11 cellular contexts compared by ENCODE assay signal in genomic region chr22:42282252-42282942, GRCh38. TPM values are rescaled to one million over a fixed set of nuclear protein-coding genes. Genes with fewer than 3 reads are reported as not detected.
DNase-seq lines count a peak whose midpoint lies in the region; ATAC-seq and TF ChIP-seq lines count a peak whose summit lies in the region.
"Had no signal": no experiment of that assay in that cellular context is flagged by ENCODE, and none has a peak within 500 bp of the region (broad histone marks: within the 10 kb centered on the region; RNA-seq: fewer than 3 reads in every experiment).

No MANE protein-coding gene starts in this region.

- intact Hi-C loops in right lobe of liver (cut with DNase I) (no loop called here), stomach (cut with DNase I; ENCODE audit: low total_unique reads) (no loop called here)

- peak overlapping the region; percentile 68 for H3K4me3 Mint-ChIP-seq in activated T-cell treated with anti-CD3 and anti-CD28 coated beads, Interleukin-2, amount 50 U/mL, for 4 hours
- H3K4me3 Mint-ChIP-seq in stimulated activated effector memory CD8-positive, alpha-beta T cell treated with anti-CD3 and anti-CD28 coated beads, Interleukin-12 subunit alpha, Interleukin-12 subunit beta, amount 100 ng/mL, for 72 hours, result peak overlapping the region; percentile 61
- H3K4me3 Mint-ChIP-seq: activated CD8-positive, alpha-beta T cell treated with anti-CD3 and anti-CD28 coated beads, Interleukin-2, amount 10 ng/mL, durations not matched to agents 7 days and 5 days had no signal

- H3K27ac Mint-ChIP-seq in stimulated activated effector memory CD8-positive, alpha-beta T cell treated with anti-CD3 and anti-CD28 coated beads, Interleukin-12 subunit alpha, Interleukin-12 subunit beta, amount 100 ng/mL, for 72 hours, result no peak overlapping the region
- H3K27ac Mint-ChIP-seq: activated CD8-positive, alpha-beta T cell treated with anti-CD3 and anti-CD28 coated beads, Interleukin-2, amount 10 ng/mL, durations not matched to agents 7 days and 5 days had no signal

- H3K27ac ChIP-seq in right lobe of liver (peak overlapping the region in 1 of 3 donors; percentile 29), stomach (no peak overlapping the region)

- no peak for TF ChIP-seq POLR2A in right lobe of liver (IDR thresholded peaks at IDR 0.05)
- TF ChIP-seq POLR2A in stomach (IDR thresholded peaks at IDR 0.05), result no peak

- TF ChIP-seq CTCF in right lobe of liver (IDR thresholded peaks at IDR 0.05) (no peak), stomach (IDR thresholded peaks at IDR 0.05) (no peak)

- ATAC-seq in activated T-cell treated with anti-CD3 and anti-CD28 coated beads, Interleukin-2, amount 50 U/mL, for 4 hours, result no peak
- ATAC-seq in right lobe of liver (peak; percentile 95 to 97 (median 96)), GM18909 (IDR thresholded peaks at IDR 0.05; ENCODE audit: poor library complexity, unreplicated experiment) (no peak)
- ATAC-seq in stimulated activated effector memory CD8-positive, alpha-beta T cell treated with anti-CD3 and anti-CD28 coated beads, Interleukin-12 subunit alpha, Interleukin-12 subunit beta, amount 100 ng/mL, for 72 hours, result no peak

- H3K4me3 ChIP-seq in right lobe of liver, result peak overlapping the region in 1 of 3 donors; percentile 13
- peak overlapping the region in 1 of 4 donors; percentile 48 for H3K4me3 ChIP-seq in stomach

- H3K36me3 Mint-ChIP-seq in activated T-cell treated with anti-CD3 and anti-CD28 coated beads, Interleukin-2, amount 50 U/mL, for 4 hours (ENCODE audit: insufficient read depth), result no peaks in the 10 kb centered on the region
- no peaks in the 10 kb centered on the region for H3K36me3 Mint-ChIP-seq in stimulated activated effector memory CD8-positive, alpha-beta T cell treated with anti-CD3 and anti-CD28 coated beads, Interleukin-12 subunit alpha, Interleukin-12 subunit beta, amount 100 ng/mL, for 72 hours

- 12% methylated on average over 5 of the region's 22 CpGs for WGBS in right lobe of liver (ENCODE audit: insufficient coverage, low coverage, low lambda C conversion rate, missing lambda C conversion rate)
- 66 to 80% (median 76%) methylated on average over 21 to 22 of the region's 22 CpGs for WGBS in stomach, 5 donors

- no peaks in the 10 kb centered on the region for H3K9me3 Mint-ChIP-seq in activated T-cell treated with anti-CD3 and anti-CD28 coated beads, Interleukin-2, amount 50 U/mL, for 4 hours
- no peaks in the 10 kb centered on the region for H3K9me3 Mint-ChIP-seq in stimulated activated effector memory CD8-positive, alpha-beta T cell treated with anti-CD3 and anti-CD28 coated beads, Interleukin-12 subunit alpha, Interleukin-12 subunit beta, amount 100 ng/mL, for 72 hours

- H3K9me3 ChIP-seq in right lobe of liver, result no peaks in the 10 kb centered on the region
- no peaks in the 10 kb centered on the region for H3K9me3 ChIP-seq in stomach

- peak; percentile 14 for DNase-seq in activated T-cell treated with anti-CD3 and anti-CD28 coated beads, Interleukin-2, amount 50 U/mL, for 1 hour
- DNase-seq in activated T-cell treated with anti-CD3 and anti-CD28 coated beads, Interleukin-2, amount 50 U/mL, for 48 hours, result no peak
- DNase-seq in activated T-cell treated with anti-CD3 and anti-CD28 coated beads, Interleukin-2, amount 50 U/mL, for 4 hours, result no peak
- DNase-seq in right lobe of liver (peak; percentile 72 to 86 (median 85)), stomach (no peak)
- DNase-seq in stimulated activated effector memory CD8-positive, alpha-beta T cell treated with anti-CD3 and anti-CD28 coated beads, Interleukin-12 subunit alpha, Interleukin-12 subunit beta, amount 100 ng/mL, for 72 hours (ENCODE audit: low spot score in 2 of 2), result no peak
- no peak for DNase-seq in activated effector memory CD4-positive, alpha-beta T cell treated with anti-CD3 and anti-CD28 coated beads, Interleukin-2, amount 50 U/mL, for 16 hours
- DNase-seq: activated CD8-positive, alpha-beta T cell treated with anti-CD3 and anti-CD28 coated beads, Interleukin-2, amount 10 ng/mL, durations not matched to agents 7 days and 5 days; NCI-H1436; stimulated activated CD4-positive, alpha-beta T cell treated with anti-CD3 and anti-CD28 coated beads, Interleukin-2, amount 100 ng/mL, for 24 hours had no signal

- peaks cover 0 to 17% (median 3%) of the 10 kb centered on the region in 4 donors for H3K4me1 ChIP-seq in right lobe of liver
- peaks cover 14 to 24% (median 17%) of the 10 kb centered on the region in 4 donors for H3K4me1 ChIP-seq in stomach

- H3K4me1 Mint-ChIP-seq in activated T-cell treated with anti-CD3 and anti-CD28 coated beads, Interleukin-2, amount 50 U/mL, for 4 hours (ENCODE audit: low read depth), result peaks cover 29% of the 10 kb centered on the region
- H3K4me1 Mint-ChIP-seq in stimulated activated effector memory CD8-positive, alpha-beta T cell treated with anti-CD3 and anti-CD28 coated beads, Interleukin-12 subunit alpha, Interleukin-12 subunit beta, amount 100 ng/mL, for 72 hours, result peaks cover 29% of the 10 kb centered on the region

- H3K27me3 ChIP-seq in right lobe of liver, result peaks cover 0 to 4% of the 10 kb centered on the region in 2 donors
- H3K27me3 ChIP-seq in stomach, result peaks cover 0 to 38% (median 21%) of the 10 kb centered on the region in 3 donors

- TF ChIP-seq EP300 in stomach (IDR thresholded peaks at IDR 0.05), result no peak

- H3K36me3 ChIP-seq in right lobe of liver (no peaks in the 10 kb centered on the region), stomach (no peaks in the 10 kb centered on the region)

- peaks cover 6% of the 10 kb centered on the region for H3K27me3 Mint-ChIP-seq in activated T-cell treated with anti-CD3 and anti-CD28 coated beads, Interleukin-2, amount 50 U/mL, for 4 hours (ENCODE audit: low read depth)

RNA-seq across cellular contexts. Expression of gene TCF20, which starts 11.9 kb away (rescaled TPM):
- 10 to 100 TPM; 68.1 to 74.4 (median 69.9) TPM for total RNA-seq in activated T-cell treated with anti-CD3 and anti-CD28 coated beads, Interleukin-2, amount 50 U/mL, for 4 hours
- total RNA-seq in right lobe of liver (10 to 100 TPM; 15.4 to 20.5 (median 18.5) TPM), stomach (10 to 100 TPM; 11.1 to 50.0 (median 37.5) TPM)
- 10 to 100 TPM in 1 of 3 donors, 1 to 10 TPM in 2; 5.8 to 11.0 (median 7.3) TPM for polyA plus RNA-seq in stomach

Comparison
In these comparisons a context has a peak if more than half of its experiments do, and no peak if none do; other contexts are left out.
1. DNase-seq: peak in activated T-cell treated with anti-CD3 and anti-CD28 coated beads, Interleukin-2, amount 50 U/mL, for 1 hour (single experiment) and right lobe of liver (3 of 3); none in activated T-cell treated with anti-CD3 and anti-CD28 coated beads, Interleukin-2, amount 50 U/mL, for 48 hours (0 of 2), activated T-cell treated with anti-CD3 and anti-CD28 coated beads, Interleukin-2, amount 50 U/mL, for 4 hours (single experiment), stimulated activated effector memory CD8-positive, alpha-beta T cell treated with anti-CD3 and anti-CD28 coated beads, Interleukin-12 subunit alpha, Interleukin-12 subunit beta, amount 100 ng/mL, for 72 hours (0 of 2), stomach (single experiment) and activated effector memory CD4-positive, alpha-beta T cell treated with anti-CD3 and anti-CD28 coated beads, Interleukin-2, amount 50 U/mL, for 16 hours (single experiment).
2. ATAC-seq: peak in right lobe of liver (4 of 4); none in activated T-cell treated with anti-CD3 and anti-CD28 coated beads, Interleukin-2, amount 50 U/mL, for 4 hours (0 of 2), stimulated activated effector memory CD8-positive, alpha-beta T cell treated with anti-CD3 and anti-CD28 coated beads, Interleukin-12 subunit alpha, Interleukin-12 subunit beta, amount 100 ng/mL, for 72 hours (single experiment) and GM18909 (single experiment).